ENCODE assay signal across 11 cellular contexts in genomic region chr2:50431958-50432650, GRCh38.
A peak's percentile ranks its signal among the peaks of the same experiment; 100 is the strongest.
DNase-seq lines count a peak whose midpoint lies in the region; TF ChIP-seq lines count a peak whose summit lies in the region.
"Had no signal": no experiment of that assay in that cellular context is flagged by ENCODE, and none has a peak within 500 bp of the region (broad histone marks: within the 10 kb centered on the region; RNA-seq: fewer than 3 reads in every experiment).

No MANE protein-coding gene starts in this region.

- H3K79me2 ChIP-seq in neural cell (replicated peaks; ENCODE audit: insufficient read depth, low read length): no peaks in the 10 kb centered on the region

- TF ChIP-seq RAD21 in neural cell (conservative IDR thresholded peaks at IDR 0.05): no peak

- in situ Hi-C loops in HAP-1 (cut with MboI; ENCODE audit: low sequenced_read_pairs): no loop called here

- H3K27me3 ChIP-seq in HAP-1 (ENCODE audit: low read depth) (no peaks in the 10 kb centered on the region), neural cell (ENCODE audit: insufficient read depth, low read depth, low read length) (no peaks in the 10 kb centered on the region)
- H3K27me3 ChIP-seq: BE2C had no signal

- no peaks in the 10 kb centered on the region for H3K27me3 Mint-ChIP-seq in glutamatergic neuron (ENCODE audit: unreplicated experiment)

- H3K4me3 ChIP-seq in HAP-1: no peak overlapping the region
- H3K4me3 ChIP-seq in neural cell (ENCODE audit: low read length): peak overlapping the region; percentile 8
- H3K4me3 ChIP-seq: A549 had no signal

- TF ChIP-seq EP300 in neural cell (conservative IDR thresholded peaks at IDR 0.05; ENCODE audit: poor library complexity, severe bottlenecking): no peak

- peak overlapping the region; percentile 62 for H3K27ac ChIP-seq in neural cell (ENCODE audit: low read length)
- H3K27ac ChIP-seq: A549 had no signal

- H4K20me1 ChIP-seq in neural cell (ENCODE audit: insufficient read depth): no peaks in the 10 kb centered on the region

- H3K9me3 Mint-ChIP-seq in glutamatergic neuron (ENCODE audit: unreplicated experiment): peaks cover 5% of the 10 kb centered on the region

- TF ChIP-seq CTCF in glutamatergic neuron (IDR thresholded peaks at IDR 0.05; ENCODE audit: partially characterized antibody, unreplicated experiment): no peak
- no peak for TF ChIP-seq CTCF in neural cell (IDR thresholded peaks at IDR 0.05; ENCODE audit: poor library complexity, severe bottlenecking)

- DNase-seq in HAP-1 (ENCODE audit: low spot score in 2 of 2): peak; percentile 59 to 99
- no peak for DNase-seq in glutamatergic neuron
- DNase-seq in stimulated activated CD4-positive, alpha-beta T cell treated with anti-CD3 and anti-CD28 coated beads, Interleukin-4, amount 100 ng/mL, for 4 hours: no peak
- DNase-seq in LoVo (ENCODE audit: low spot score): no peak
- DNase-seq in activated CD4-positive, alpha-beta T cell treated with anti-CD3 and anti-CD28 coated beads, Interleukin-2, amount 50 U/mL, for 48 hours: no peak
- DNase-seq: BE2C; Caco-2; CD8-positive, alpha-beta memory T cell; DMS53 had no signal

- H3K27ac Mint-ChIP-seq in glutamatergic neuron (ENCODE audit: unreplicated experiment): peak overlapping the region; percentile 30
- H3K27ac Mint-ChIP-seq: CD8-positive, alpha-beta memory T cell had no signal

- no peak overlapping the region for H2AFZ ChIP-seq in neural cell (ENCODE audit: low read depth, low read length)

- H3K9ac ChIP-seq in neural cell (ENCODE audit: low read length): no peak overlapping the region

- H3K9me3 ChIP-seq in HAP-1 (no peaks in the 10 kb centered on the region), neural cell (ENCODE audit: low read length) (no peaks in the 10 kb centered on the region)
- H3K9me3 ChIP-seq: A549, BE2C, Caco-2 had no signal

- H3K36me3 Mint-ChIP-seq in glutamatergic neuron (ENCODE audit: unreplicated experiment): no peaks in the 10 kb centered on the region
- H3K36me3 Mint-ChIP-seq: CD8-positive, alpha-beta memory T cell had no signal

- H3F3A ChIP-seq in neural cell (ENCODE audit: insufficient read depth, low read length, poor library complexity, severe bottlenecking): peaks cover 9% of the 10 kb centered on the region

- no peak overlapping the region for H3K4me3 Mint-ChIP-seq in glutamatergic neuron (ENCODE audit: unreplicated experiment)
- H3K4me3 Mint-ChIP-seq: CD8-positive, alpha-beta memory T cell had no signal

- H3K9me2 ChIP-seq in neural cell (ENCODE audit: insufficient read depth, low read length): no peaks in the 10 kb centered on the region

- H3K4me2 ChIP-seq in neural cell (ENCODE audit: low read length): peak overlapping the region; percentile 40
- H3K4me2 ChIP-seq: A549 had no signal

- H3K36me3 ChIP-seq in HAP-1 (replicated peaks) (no peaks in the 10 kb centered on the region), neural cell (ENCODE audit: insufficient read depth, low read length) (no peaks in the 10 kb centered on the region)
- H3K36me3 ChIP-seq: BE2C had no signal

- H3K4me1 Mint-ChIP-seq in glutamatergic neuron (ENCODE audit: low read depth, unreplicated experiment): peaks cover 20% of the 10 kb centered on the region
- H3K4me1 Mint-ChIP-seq: CD8-positive, alpha-beta memory T cell had no signal

- peaks cover 39% of the 10 kb centered on the region for H3K4me1 ChIP-seq in HAP-1
- H3K4me1 ChIP-seq: A549, BE2C, Caco-2 had no signal

TF ChIP-seq in neural cell, 6 proteins besides CTCF, POLR2A, EP300 and RAD21:
- TF ChIP-seq REST (IDR thresholded peaks at IDR 0.05; ENCODE audit: borderline replicate concordance): peak; percentile 68
- no peak for TF ChIP-seq POLR2AphosphoS5 (IDR thresholded peaks at IDR 0.05)
- no peak for TF ChIP-seq SMC3 (conservative IDR thresholded peaks at IDR 0.05; ENCODE audit: poor library complexity)
- TF ChIP-seq TAF1 (IDR thresholded peaks at IDR 0.05; ENCODE audit: low read depth): no peak

Comparison
In these comparisons a context has a peak if more than half of its experiments do, and no peak if none do; other contexts are left out.
1. DNase-seq: peak in HAP-1 (2 of 2); none in glutamatergic neuron (single experiment), stimulated activated CD4-positive, alpha-beta T cell treated with anti-CD3 and anti-CD28 coated beads, Interleukin-4, amount 100 ng/mL, for 4 hours (0 of 2), LoVo (single experiment) and activated CD4-positive, alpha-beta T cell treated with anti-CD3 and anti-CD28 coated beads, Interleukin-2, amount 50 U/mL, for 48 hours (0 of 2).